8 cellular contexts compared by ENCODE assay signal in the genomic region with DNA sequence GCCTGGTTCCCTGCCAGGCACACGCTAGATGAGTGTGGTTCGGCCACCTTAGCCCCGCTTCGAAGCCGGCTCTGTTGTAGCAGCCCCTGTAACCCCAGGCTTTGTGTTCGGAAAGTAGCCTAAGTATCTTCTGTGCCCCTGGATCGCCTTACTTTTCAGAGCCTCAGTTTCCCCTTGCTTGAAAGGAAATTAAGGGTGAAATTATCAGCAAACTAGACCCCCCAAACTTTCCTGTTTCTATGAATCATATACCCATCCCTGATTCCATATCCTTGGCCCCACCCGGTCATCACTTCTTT. TPM values are rescaled to one million over a fixed set of nuclear protein-coding genes. Genes with fewer than 3 reads are reported as not detected.
A peak's percentile ranks its signal among the peaks of the same experiment; 100 is the strongest.
DNase-seq lines count a peak whose midpoint lies in the region; ATAC-seq, FAIRE-seq and TF ChIP-seq lines count a peak whose summit lies in the region.

No MANE protein-coding gene starts in this region.

- no peaks in the 10 kb centered on the region for H3K27me3 ChIP-seq in DOHH2 (ENCODE audit: control insufficient read depth, low read length)
- H3K27me3 ChIP-seq in OCI-LY3 (ENCODE audit: low read depth, low read length): no peaks in the 10 kb centered on the region
- H3K27me3 ChIP-seq in pancreas: no peaks in the 10 kb centered on the region

- no peak for ATAC-seq in pancreas
- ATAC-seq in GM18519 (IDR thresholded peaks at IDR 0.05; ENCODE audit: low FRiP score, unreplicated experiment): no peak
- no peak for ATAC-seq in HG02884 (IDR thresholded peaks at IDR 0.05; ENCODE audit: unreplicated experiment)

- H3K79me2 ChIP-seq in DOHH2 (ENCODE audit: control insufficient read depth, low read length) (peaks cover 86% of the 10 kb centered on the region), OCI-LY3 (ENCODE audit: low read length) (peaks cover 66% of the 10 kb centered on the region)

- intact Hi-C loops in pancreas (cut with DNase I): no loop called here

- H3K4me3 ChIP-seq in DOHH2 (ENCODE audit: low read length): peak overlapping the region; percentile 92
- H3K4me3 ChIP-seq in OCI-LY3 (ENCODE audit: low read length): peak overlapping the region; percentile 99
- H3K4me3 ChIP-seq in epithelial cell of proximal tubule (ENCODE audit: low read depth, low read length): peak overlapping the region; percentile 83
- peak overlapping the region; percentile 66 to 92 (median 78) for H3K4me3 ChIP-seq in pancreas

- no peak for DNase-seq in epithelial cell of proximal tubule (ENCODE audit: low read depth)
- DNase-seq in pancreas: no peak
- no peak for DNase-seq in nucleus accumbens (lab: John Stamatoyannopoulos, UW)
- DNase-seq in Ammon's horn (ENCODE audit: low spot score): no peak

- H3K9me3 ChIP-seq in DOHH2 (ENCODE audit: control insufficient read depth, insufficient read depth, low read length) (no peaks in the 10 kb centered on the region), OCI-LY3 (ENCODE audit: insufficient read depth, low read length) (no peaks in the 10 kb centered on the region), pancreas (no peaks in the 10 kb centered on the region)

- peaks cover 76% of the 10 kb centered on the region for H3K36me3 ChIP-seq in DOHH2 (ENCODE audit: control insufficient read depth, low read length)
- peaks cover 13% of the 10 kb centered on the region for H3K36me3 ChIP-seq in OCI-LY3 (replicated peaks; ENCODE audit: low read depth, low read length)
- H3K36me3 ChIP-seq in pancreas: peaks cover 0 to 22% (median 12%) of the 10 kb centered on the region in 3 donors

- peaks cover 3% of the 10 kb centered on the region; the same call in 1 of the 2 replicates for H3F3A ChIP-seq in DOHH2 (ENCODE audit: control insufficient read depth, insufficient read depth)

- H3K27ac ChIP-seq in DOHH2 (ENCODE audit: low read depth, low read length) (peak overlapping the region; percentile 37), OCI-LY3 (ENCODE audit: low read length) (peak overlapping the region; percentile 26; the same call in 1 of the 2 replicates), pancreas (peak overlapping the region in 1 of 4 donors; percentile 25)

- H3K4me1 ChIP-seq in DOHH2 (ENCODE audit: control insufficient read depth, low read length): peaks cover 36% of the 10 kb centered on the region
- peaks cover 14% of the 10 kb centered on the region for H3K4me1 ChIP-seq in OCI-LY3 (ENCODE audit: low read length)
- peaks cover 15 to 25% (median 15%) of the 10 kb centered on the region in 3 donors for H3K4me1 ChIP-seq in pancreas

- WGBS in pancreas, 2 donors: 1 to 2% methylated on average over 8 of the region's 8 CpGs

- no peak for TF ChIP-seq CTCF in DOHH2 (IDR thresholded peaks at IDR 0.05; ENCODE audit: low read depth, low read length, poor library complexity, severe bottlenecking)
- TF ChIP-seq CTCF in OCI-LY3 (IDR thresholded peaks at IDR 0.05; ENCODE audit: low read depth, low read length): no peak
- no peak for TF ChIP-seq CTCF in epithelial cell of proximal tubule (conservative IDR thresholded peaks at IDR 0.05; ENCODE audit: low read depth, low read length)
- no peak for TF ChIP-seq CTCF in pancreas (IDR thresholded peaks at IDR 0.05)

- H2AFZ ChIP-seq in OCI-LY3 (ENCODE audit: low read depth, low read length): peak overlapping the region; percentile 51; the same call in 1 of the 2 replicates

- H3K9ac ChIP-seq in OCI-LY3 (ENCODE audit: low read length): peak overlapping the region; percentile 78

- H4K20me1 ChIP-seq in DOHH2 (ENCODE audit: control insufficient read depth, insufficient read depth, low read depth, low read length) (0 out of 2 replicates have a peak, but pooled peaks cover 3% of the 10 kb centered on the region), OCI-LY3 (ENCODE audit: insufficient read depth, low read length) (no peaks in the 10 kb centered on the region)

- no peaks in the 10 kb centered on the region for H3K9me2 ChIP-seq in DOHH2 (replicated peaks; ENCODE audit: control insufficient read depth, low read length)

- H3K4me2 ChIP-seq in DOHH2 (ENCODE audit: low read length) (peak overlapping the region; percentile 79), OCI-LY3 (ENCODE audit: low read length) (peak overlapping the region; percentile 88)

- FAIRE-seq in pancreas (lab: Jason Lieb, UNC): no peak

RNA-seq across cellular contexts. Expression of a gene that starts 0.3 kb away (rescaled TPM):
- 32.6 and 35.2 TPM in 2 replicates for total RNA-seq in epithelial cell of proximal tubule
- total RNA-seq in pancreas: 10 to 100 TPM; 11.3 to 17.3 (median 15.9) TPM
- polyA plus RNA-seq in pancreas: 10 to 100 TPM; 18.2 to 27.4 TPM

RNA-seq across cellular contexts. Expression of a gene that starts 0.5 kb away (rescaled TPM):
- 325 and 562 TPM in 2 replicates for total RNA-seq in epithelial cell of proximal tubule
- 100 to 1,000 TPM; 113 to 150 (median 132) TPM for total RNA-seq in pancreas
- 100 to 1,000 TPM; 376 to 488 TPM for polyA plus RNA-seq in pancreas

RNA-seq across cellular contexts. Expression of a gene that starts 29.0 kb away (rescaled TPM):
- total RNA-seq in epithelial cell of proximal tubule: 7.5 and 11.3 TPM in 2 replicates
- 1 to 10 TPM; 1.4 to 2.6 (median 1.9) TPM for total RNA-seq in pancreas
- polyA plus RNA-seq in pancreas: 1 to 10 TPM; 1.3 to 1.9 TPM

RNA-seq across cellular contexts. Expression of a gene that starts 45.8 kb away (rescaled TPM):
- 16.2 and 22.4 TPM in 2 replicates for total RNA-seq in epithelial cell of proximal tubule
- 1 to 10 TPM; 4.6 to 6.7 (median 5.2) TPM for total RNA-seq in pancreas
- polyA plus RNA-seq in pancreas: 1 to 10 TPM; 3.8 to 5.3 TPM

RNA-seq across cellular contexts. Expression of a gene that starts 55.4 kb away (rescaled TPM):
- total RNA-seq in epithelial cell of proximal tubule (4.6 and 4.7 TPM in 2 replicates), pancreas (10 to 100 TPM in 1 of 6 donors, 1 to 10 TPM in 5; 1.1 to 14.0 (median 4.1) TPM)
- 1 to 10 TPM; 7.0 to 7.7 TPM for polyA plus RNA-seq in pancreas
